Comparison of ENCODE assay signal across 14 cellular contexts in genomic region chr9:136541179-136541578, GRCh38. TPM values are rescaled to one million over a fixed set of nuclear protein-coding genes. Genes with fewer than 3 reads are reported as not detected.
DNase-seq lines count a peak whose midpoint lies in the region; ATAC-seq and TF ChIP-seq lines count a peak whose summit lies in the region.
"Had no signal": no experiment of that assay in that cellular context is flagged by ENCODE, and none has a peak within 500 bp of the region (broad histone marks: within the 10 kb centered on the region; RNA-seq: fewer than 3 reads in every experiment).

No MANE protein-coding gene starts in this region.

- no peaks in the 10 kb centered on the region for H3K27me3 ChIP-seq in vagina

- DNase-seq in stimulated activated CD4-positive, alpha-beta T cell treated with anti-CD3 and anti-CD28 coated beads, Interleukin-15, amount 100 ng/mL, for 24 hours: peak; percentile 39
- DNase-seq in stimulated activated CD4-positive, alpha-beta T cell treated with anti-CD3 and anti-CD28 coated beads, Interleukin-12 subunit alpha, Interleukin-12 subunit beta, amount 100 ng/mL, for 4 hours: no peak
- DNase-seq in astrocyte of the hippocampus (ENCODE audit: low read depth, low spot score) (peak; percentile 73), mucosa of descending colon (peak in 2 of 3 donors; percentile 20 to 53), vagina (ENCODE audit: extremely low spot score in 2 of 2) (no peak), SHP77 treated with DMSO at 0.1 percent for 48 hours (lab: John Stamatoyannopoulos, UW) (no peak), foreskin melanocyte (no peak), coronary artery (ENCODE audit: low spot score) (no peak)
- DNase-seq: activated effector memory CD4-positive, alpha-beta T cell treated with Interleukin-2 at 50 U/mL for 16 hours; Calu3; NCI-H1105; NK-92 treated with Interleukin-12 subunit alpha and Interleukin-12 subunit beta, amount 100 ng/mL, for 24 hours; T-helper 9 cell had no signal

- H3K9me3 ChIP-seq in mucosa of descending colon: no peaks in the 10 kb centered on the region
- no peaks in the 10 kb centered on the region for H3K9me3 ChIP-seq in vagina

- H3K4me3 ChIP-seq in mucosa of descending colon (no peak overlapping the region), vagina (peak overlapping the region in 1 of 2 donors; percentile 22), coronary artery (no peak overlapping the region)

- TF ChIP-seq CTCF in mucosa of descending colon (IDR thresholded peaks at IDR 0.05): no peak
- TF ChIP-seq CTCF in vagina (IDR thresholded peaks at IDR 0.05): no peak
- no peak for TF ChIP-seq CTCF in coronary artery (IDR thresholded peaks at IDR 0.05)

- H3K36me3 ChIP-seq in mucosa of descending colon (ENCODE audit: low read depth): no peaks in the 10 kb centered on the region
- peaks cover 0 to 9% of the 10 kb centered on the region in 2 donors for H3K36me3 ChIP-seq in vagina

- H3K4me1 ChIP-seq in mucosa of descending colon (ENCODE audit: low read depth) (peaks cover 76% of the 10 kb centered on the region), vagina (peaks cover 85% of the 10 kb centered on the region)
- H3K4me1 ChIP-seq: parathyroid adenoma had no signal

- intact Hi-C loops in mucosa of descending colon (cut with DNase I, micrococcal nuclease) (no loop called here), vagina (cut with DNase I) (loop anchor here (10.0 kb wide), 1 partner anchor 46 kb away; no protein-coding TSS in a partner anchor)

- TF ChIP-seq POLR2A in vagina (IDR thresholded peaks at IDR 0.05): no peak

- ATAC-seq in mucosa of descending colon: no peak

- H3K27ac ChIP-seq in vagina (peak overlapping the region; percentile 91), coronary artery (peak overlapping the region in 1 of 2 donors; percentile 87)

RNA-seq across cellular contexts. Expression of gene NOTCH1, which starts 4.7 kb away (rescaled TPM):
- 100 to 1,000 TPM in 1 of 3 donors, 10 to 100 TPM in 2; 59.0 to 101 (median 72.6) TPM for total RNA-seq in mucosa of descending colon
- 67.0 TPM for total RNA-seq in vagina

RNA-seq across cellular contexts. Expression of gene SEC16A, which starts 58.3 kb away (rescaled TPM):
- total RNA-seq in mucosa of descending colon: 10 to 100 TPM; 60.0 to 69.5 (median 69.3) TPM
- 52.3 TPM for total RNA-seq in vagina

Comparison
In these comparisons a context has a peak if more than half of its experiments do, and no peak if none do; other contexts are left out.
1. DNase-seq: peak in stimulated activated CD4-positive, alpha-beta T cell treated with anti-CD3 and anti-CD28 coated beads, Interleukin-15, amount 100 ng/mL, for 24 hours (single experiment), astrocyte of the hippocampus (single experiment) and mucosa of descending colon (2 of 3); none in stimulated activated CD4-positive, alpha-beta T cell treated with anti-CD3 and anti-CD28 coated beads, Interleukin-12 subunit alpha, Interleukin-12 subunit beta, amount 100 ng/mL, for 4 hours (single experiment), vagina (0 of 2), SHP77 treated with DMSO at 0.1 percent for 48 hours (single experiment), foreskin melanocyte (single experiment) and coronary artery (single experiment).